ENCODE assay signal across 8 cellular contexts in genomic region chr22:41862530-41863266, GRCh38. TPM values are rescaled to one million over a fixed set of nuclear protein-coding genes. Genes with fewer than 3 reads are reported as not detected.
A peak's percentile ranks its signal among the peaks of the same experiment; 100 is the strongest.
DNase-seq lines count a peak whose midpoint lies in the region; ATAC-seq and TF ChIP-seq lines count a peak whose summit lies in the region.

No MANE protein-coding gene starts in this region.

- no peaks in the 10 kb centered on the region for H3K9me2 ChIP-seq in DOHH2 (replicated peaks; ENCODE audit: control insufficient read depth, low read length)

- peak overlapping the region; percentile 56 to 64 for H3K27ac Mint-ChIP-seq in natural killer cell

- peak overlapping the region; percentile 81 for H3K4me2 ChIP-seq in DOHH2 (ENCODE audit: low read length)

- DNase-seq in NCI-H1694 treated with DMSO at 0.1 percent for 48 hours (lab: John Stamatoyannopoulos, UW) (peak; percentile 12), natural killer cell (no peak), uterus (no peak), activated gamma-delta T cell treated with Interleukin-2 at 50 U/mL for 16 hours (no peak), GDM1 (lab: John Stamatoyannopoulos, UW) (no peak)
- DNase-seq in activated naive CD8-positive, alpha-beta T cell treated with anti-CD3 and anti-CD28 coated beads, Interleukin-2, amount 50 U/mL, for 16 hours (ENCODE audit: low read depth, low spot score), result peak; percentile 17

- TF ChIP-seq CTCF in DOHH2 (IDR thresholded peaks at IDR 0.05; ENCODE audit: low read depth, low read length, poor library complexity, severe bottlenecking) (no peak), natural killer cell (IDR thresholded peaks at IDR 0.05) (no peak), uterus (IDR thresholded peaks at IDR 0.05) (no peak)

- H3K36me3 ChIP-seq in DOHH2 (ENCODE audit: control insufficient read depth, low read length), result peaks cover 64% of the 10 kb centered on the region
- H3K36me3 ChIP-seq in uterus, result no peaks in the 10 kb centered on the region

- TF ChIP-seq POLR2A in uterus (IDR thresholded peaks at IDR 0.05), result no peak

- H3K4me3 Mint-ChIP-seq in natural killer cell, result no peak overlapping the region

- H3K27me3 ChIP-seq in DOHH2 (ENCODE audit: control insufficient read depth, low read length) (no peaks in the 10 kb centered on the region), uterus (no peaks in the 10 kb centered on the region)

- H3K4me1 ChIP-seq in DOHH2 (ENCODE audit: control insufficient read depth, low read length), result peaks cover 78% of the 10 kb centered on the region
- H3K4me1 ChIP-seq in uterus, result no peaks in the 10 kb centered on the region

- H3K27me3 Mint-ChIP-seq in natural killer cell (ENCODE audit: low read depth in 2 of 2), result no peaks in the 10 kb centered on the region

- peak; percentile 52 for ATAC-seq in GM21423 (IDR thresholded peaks at IDR 0.05; ENCODE audit: unreplicated experiment)
- no peak for ATAC-seq in natural killer cell

- no peaks in the 10 kb centered on the region for H3K9me3 Mint-ChIP-seq in natural killer cell

- H3K9me3 ChIP-seq in DOHH2 (ENCODE audit: control insufficient read depth, insufficient read depth, low read length) (no peaks in the 10 kb centered on the region), uterus (no peaks in the 10 kb centered on the region)

- no peaks in the 10 kb centered on the region for H3K36me3 Mint-ChIP-seq in natural killer cell

- peaks cover 87% of the 10 kb centered on the region for H3K79me2 ChIP-seq in DOHH2 (ENCODE audit: control insufficient read depth, low read length)

- H3K27ac ChIP-seq in DOHH2 (ENCODE audit: low read depth, low read length) (peak overlapping the region; percentile 91), uterus (peak overlapping the region; percentile 39 to 47)

- intact Hi-C loops in natural killer cell (cut with micrococcal nuclease), result no loop called here
- intact Hi-C loops in uterus (cut with DNase I; ENCODE audit: low total_unique reads), result no loop called here

- H3K4me3 ChIP-seq in DOHH2 (ENCODE audit: low read length) (peak overlapping the region; percentile 65), uterus (no peak overlapping the region)

- peaks cover 41 to 52% of the 10 kb centered on the region in 2 donors for H3K4me1 Mint-ChIP-seq in natural killer cell

- H4K20me1 ChIP-seq in DOHH2 (ENCODE audit: control insufficient read depth, insufficient read depth, low read depth, low read length), result peaks cover 9% of the 10 kb centered on the region

- H3F3A ChIP-seq in DOHH2 (ENCODE audit: control insufficient read depth, insufficient read depth), result peaks cover 44% of the 10 kb centered on the region

RNA-seq across cellular contexts. Expression of gene SREBF2, which starts 29.8 kb away (rescaled TPM):
- total RNA-seq in natural killer cell (100 to 1,000 TPM; 101 to 106 (median 105) TPM), uterus (10 to 100 TPM; 10.2 to 61.0 (median 29.0) TPM)

RNA-seq across cellular contexts. Expression of gene SHISA8, which starts 52.2 kb away (rescaled TPM):
- total RNA-seq in natural killer cell (under 1 TPM in 1 of 3 donors, not detected in 2; 0.24 TPM), uterus (under 1 TPM in 1 of 4 donors, not detected in 3; 0.30 TPM)

Comparison
In these comparisons a context has a peak if more than half of its experiments do, and no peak if none do; other contexts are left out.
1. DNase-seq: peak in NCI-H1694 treated with DMSO at 0.1 percent for 48 hours (single experiment) and activated naive CD8-positive, alpha-beta T cell treated with anti-CD3 and anti-CD28 coated beads, Interleukin-2, amount 50 U/mL, for 16 hours (single experiment); none in natural killer cell (single experiment), uterus (0 of 2), activated gamma-delta T cell treated with Interleukin-2 at 50 U/mL for 16 hours (single experiment) and GDM1 (single experiment).